Comparison of ENCODE assay signal across 12 cellular contexts in the genomic region with DNA sequence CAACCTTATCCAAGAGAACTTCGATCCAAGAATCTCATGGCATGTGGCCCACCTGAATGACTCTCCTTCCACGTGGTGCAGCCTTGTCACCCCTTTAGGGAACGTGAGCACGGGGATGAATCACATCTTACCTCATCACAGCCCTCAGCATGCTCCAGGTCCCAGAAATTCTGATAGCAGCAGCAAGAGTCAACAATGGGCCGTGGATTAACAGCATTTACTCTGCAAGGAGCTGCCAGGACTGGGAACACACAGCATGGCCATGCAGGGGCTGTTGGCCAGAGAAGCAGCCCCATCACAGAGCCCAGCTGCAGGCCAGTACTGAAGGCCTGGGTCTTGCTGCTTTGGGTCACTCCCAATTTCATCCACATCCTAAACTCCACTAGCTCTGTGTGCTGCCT.
DNase-seq lines count a peak whose midpoint lies in the region; ATAC-seq and TF ChIP-seq lines count a peak whose summit lies in the region.
"Had no signal": no experiment of that assay in that cellular context is flagged by ENCODE, and none has a peak within 500 bp of the region (broad histone marks: within the 10 kb centered on the region; RNA-seq: fewer than 3 reads in every experiment).

No MANE protein-coding gene starts in this region.

- peak; percentile 45 for DNase-seq in AG20443 (ENCODE audit: low spot score)
- DNase-seq in amniotic epithelial cell (ENCODE audit: low read depth) = peak; percentile 5
- peak; percentile 61 for DNase-seq in Right ventricle myocardium superior
- peak; percentile 55 to 83 (median 70) for DNase-seq in ovary
- no peak for DNase-seq in activated CD8-positive, alpha-beta T cell treated with anti-CD3 and anti-CD28 coated beads, Interleukin-2, amount 10 ng/mL, durations not matched to agents 7 days and 5 days
- DNase-seq in epidermal melanocyte (ENCODE audit: insufficient read length, low spot score) = no peak
- no peak for DNase-seq in ACHN
- no peak for DNase-seq in activated T-cell treated with anti-CD3 and anti-CD28 coated beads for 4 hours
- DNase-seq: effector CD8-positive, alpha-beta T cell; T-helper 9 cell had no signal

- no peaks in the 10 kb centered on the region for H3K36me3 ChIP-seq in ovary

- H3K4me1 Mint-ChIP-seq in activated CD8-positive, alpha-beta T cell treated with anti-CD3 and anti-CD28 coated beads, Interleukin-2, amount 10 ng/mL, durations not matched to agents 7 days and 5 days (ENCODE audit: low read depth) = peaks cover 22% of the 10 kb centered on the region

- H3K27ac Mint-ChIP-seq in activated CD8-positive, alpha-beta T cell treated with anti-CD3 and anti-CD28 coated beads, Interleukin-2, amount 10 ng/mL, durations not matched to agents 7 days and 5 days = no peak overlapping the region
- H3K27ac Mint-ChIP-seq: activated naive CD8-positive, alpha-beta T cell had no signal

- H3K4me1 ChIP-seq in ovary (ENCODE audit: insufficient read depth) = peaks cover 2% of the 10 kb centered on the region

- H3K4me3 Mint-ChIP-seq in activated CD8-positive, alpha-beta T cell treated with anti-CD3 and anti-CD28 coated beads, Interleukin-2, amount 10 ng/mL, durations not matched to agents 7 days and 5 days = no peak overlapping the region
- H3K4me3 Mint-ChIP-seq: activated naive CD8-positive, alpha-beta T cell had no signal

- no peak for TF ChIP-seq CTCF in ovary (IDR thresholded peaks at IDR 0.05)

- CTCF ChIA-PET in activated CD8-positive, alpha-beta T cell treated with anti-CD3 and anti-CD28 coated beads, Interleukin-2, amount 10 ng/mL, durations not matched to agents 7 days and 5 days (lab: Charles Lee) = no interaction called here

- H3K4me3 ChIP-seq in ovary = no peak overlapping the region

- no peak for TF ChIP-seq POLR2A in ovary (IDR thresholded peaks at IDR 0.05)

- H3K27me3 Mint-ChIP-seq in activated CD8-positive, alpha-beta T cell treated with anti-CD3 and anti-CD28 coated beads, Interleukin-2, amount 10 ng/mL, durations not matched to agents 7 days and 5 days (ENCODE audit: low read depth) = peaks cover 31% of the 10 kb centered on the region

- H3K36me3 Mint-ChIP-seq in activated CD8-positive, alpha-beta T cell treated with anti-CD3 and anti-CD28 coated beads, Interleukin-2, amount 10 ng/mL, durations not matched to agents 7 days and 5 days (ENCODE audit: low read depth) = no peaks in the 10 kb centered on the region
- H3K36me3 Mint-ChIP-seq: activated naive CD8-positive, alpha-beta T cell had no signal

- peak; percentile 84 for ATAC-seq in Right ventricle myocardium superior (ENCODE audit: poor library complexity)
- ATAC-seq in activated CD8-positive, alpha-beta T cell treated with anti-CD3 and anti-CD28 coated beads, Interleukin-2, amount 10 ng/mL, durations not matched to agents 7 days and 5 days = no peak
- ATAC-seq: Panc1 had no signal

- no peaks in the 10 kb centered on the region for H3K27me3 ChIP-seq in ovary

- in situ Hi-C loops in ACHN (cut with HindIII; ENCODE audit: low pct_ligation_motif_present, low pct_unique_long_range_greater_than_20kb, low sequenced_read_pairs) = no loop called here

- WGBS in ovary, 3 donors = 4 to 13% (median 6%) methylated on average over 5 of the region's 5 CpGs

- no peaks in the 10 kb centered on the region for H3K9me3 ChIP-seq in ovary

- intact Hi-C loops in Right ventricle myocardium superior (cut with DNase I) = no loop called here
- intact Hi-C loops in ovary (cut with DNase I) = no loop called here

- peak; percentile 61 for TF ChIP-seq EP300 in ovary (IDR thresholded peaks at IDR 0.05)

- H3K9me3 Mint-ChIP-seq in activated CD8-positive, alpha-beta T cell treated with anti-CD3 and anti-CD28 coated beads, Interleukin-2, amount 10 ng/mL, durations not matched to agents 7 days and 5 days (ENCODE audit: insufficient read depth) = no peaks in the 10 kb centered on the region

- POLR2A ChIA-PET in activated CD8-positive, alpha-beta T cell treated with anti-CD3 and anti-CD28 coated beads, Interleukin-2, amount 10 ng/mL, durations not matched to agents 7 days and 5 days (lab: Charles Lee) = interaction anchor here (0.7 kb wide), 1 partner anchor 183 kb away, joined by 3 read pairs; no protein-coding TSS in a partner anchor

- H3K27ac ChIP-seq in ovary = no peak overlapping the region

Comparison
In these comparisons a context has a peak if more than half of its experiments do, and no peak if none do; other contexts are left out.
1. DNase-seq: peak in AG20443 (single experiment), amniotic epithelial cell (single experiment), Right ventricle myocardium superior (single experiment) and ovary (5 of 5); none in activated CD8-positive, alpha-beta T cell treated with anti-CD3 and anti-CD28 coated beads, Interleukin-2, amount 10 ng/mL, durations not matched to agents 7 days and 5 days (single experiment), epidermal melanocyte (single experiment), ACHN (single experiment) and activated T-cell treated with anti-CD3 and anti-CD28 coated beads for 4 hours (single experiment).